Comparison of ENCODE assay signal across 11 cellular contexts in genomic region chr2:113218283-113219091, GRCh38. TPM values are rescaled to one million over a fixed set of nuclear protein-coding genes. Genes with fewer than 3 reads are reported as not detected.
A peak's percentile ranks its signal among the peaks of the same experiment; 100 is the strongest.
DNase-seq lines count a peak whose midpoint lies in the region; ATAC-seq and TF ChIP-seq lines count a peak whose summit lies in the region.
"Had no signal": no experiment of that assay in that cellular context is flagged by ENCODE, and none has a peak within 500 bp of the region (broad histone marks: within the 10 kb centered on the region; RNA-seq: fewer than 3 reads in every experiment).

No MANE protein-coding gene starts in this region.

- H3K4me1 ChIP-seq in colonic mucosa: peaks cover 8% of the 10 kb centered on the region

- H3K4me1 Mint-ChIP-seq in type B pancreatic cell (ENCODE audit: unreplicated experiment): peaks cover 28% of the 10 kb centered on the region
- H3K4me1 Mint-ChIP-seq in activated naive CD8-positive, alpha-beta T cell treated with anti-CD3 and anti-CD28 coated beads for 36 hours: peaks cover 19% of the 10 kb centered on the region

- peak overlapping the region; percentile 68 for H3K27ac ChIP-seq in colonic mucosa

- peak; percentile 55 for ATAC-seq in HG03354 (IDR thresholded peaks at IDR 0.05; ENCODE audit: poor library complexity, severe bottlenecking, unreplicated experiment)

- no peak for TF ChIP-seq CTCF in colonic mucosa (IDR thresholded peaks at IDR 0.05)
- TF ChIP-seq CTCF in type B pancreatic cell (conservative IDR thresholded peaks at IDR 0.05): no peak

- H3K4me3 ChIP-seq in colonic mucosa: no peak overlapping the region

- no peaks in the 10 kb centered on the region for H3K27me3 ChIP-seq in colonic mucosa

- no peaks in the 10 kb centered on the region for H3K36me3 ChIP-seq in colonic mucosa

- no peaks in the 10 kb centered on the region for H3K36me3 Mint-ChIP-seq in type B pancreatic cell
- H3K36me3 Mint-ChIP-seq in activated naive CD8-positive, alpha-beta T cell treated with anti-CD3 and anti-CD28 coated beads for 36 hours: no peaks in the 10 kb centered on the region

- H3K27me3 Mint-ChIP-seq in type B pancreatic cell: no peaks in the 10 kb centered on the region
- H3K27me3 Mint-ChIP-seq in activated naive CD8-positive, alpha-beta T cell treated with anti-CD3 and anti-CD28 coated beads for 36 hours: no peaks in the 10 kb centered on the region

- H3K9ac ChIP-seq in colonic mucosa (ENCODE audit: low read depth in 2 of 2, low read length in 2 of 2): peak overlapping the region; percentile 3 to 58

- peak overlapping the region; percentile 79 for H3K27ac Mint-ChIP-seq in type B pancreatic cell
- no peak overlapping the region for H3K27ac Mint-ChIP-seq in activated naive CD8-positive, alpha-beta T cell treated with anti-CD3 and anti-CD28 coated beads for 36 hours
- H3K27ac Mint-ChIP-seq: activated naive CD4-positive, alpha-beta T cell treated with anti-CD3 and anti-CD28 coated beads for 36 hours had no signal

- intact Hi-C loops in colonic mucosa (cut with DNase I): no loop called here

- H3K4me3 Mint-ChIP-seq in type B pancreatic cell: peak overlapping the region; percentile 59
- no peak overlapping the region for H3K4me3 Mint-ChIP-seq in activated naive CD8-positive, alpha-beta T cell treated with anti-CD3 and anti-CD28 coated beads for 36 hours
- H3K4me3 Mint-ChIP-seq: activated naive CD4-positive, alpha-beta T cell treated with anti-CD3 and anti-CD28 coated beads for 36 hours had no signal

- no peaks in the 10 kb centered on the region for H3K9me3 ChIP-seq in colonic mucosa

- DNase-seq in colonic mucosa (peak; percentile 81), medulla oblongata (ENCODE audit: extremely low spot score) (peak; percentile 46), type B pancreatic cell (ENCODE audit: extremely low spot score, unreplicated experiment) (no peak), NCI-H2107 treated with DMSO at 0.1 percent for 48 hours (lab: John Stamatoyannopoulos, UW; ENCODE audit: unreplicated experiment) (no peak), middle frontal gyrus (ENCODE audit: extremely low spot score, low spot score) (no peak), NCI-H1092 treated with DMSO at 0.1 percent for 48 hours (lab: John Stamatoyannopoulos, UW) (no peak)
- no peak for DNase-seq in activated naive CD8-positive, alpha-beta T cell treated with anti-CD3 and anti-CD28 coated beads for 36 hours
- DNase-seq: activated naive CD4-positive, alpha-beta T cell treated with anti-CD3 and anti-CD28 coated beads for 36 hours; NCI-H1436 treated with DMSO at 0.1 percent for 48 hours; stimulated activated CD4-positive, alpha-beta T cell treated with anti-CD3 and anti-CD28 coated beads, Interleukin-4, amount 100 ng/mL, for 24 hours had no signal

- H3K9me3 Mint-ChIP-seq in type B pancreatic cell: no peaks in the 10 kb centered on the region
- H3K9me3 Mint-ChIP-seq in activated naive CD8-positive, alpha-beta T cell treated with anti-CD3 and anti-CD28 coated beads for 36 hours: no peaks in the 10 kb centered on the region
- H3K9me3 Mint-ChIP-seq: activated naive CD4-positive, alpha-beta T cell treated with anti-CD3 and anti-CD28 coated beads for 36 hours had no signal

RNA-seq across cellular contexts. Expression of gene PSD4, which starts 44.7 kb away (rescaled TPM):
- total RNA-seq in colonic mucosa (10 to 100 TPM; 36.5 to 50.6 TPM), type B pancreatic cell (ENCODE audit: low replicate concordance) (38.8 and 79.1 TPM in 2 replicates)
- total RNA-seq in activated naive CD8-positive, alpha-beta T cell treated with anti-CD3 and anti-CD28 coated beads for 36 hours: 100 to 1,000 TPM; 194 to 198 TPM

Comparison
In these comparisons a context has a peak if more than half of its experiments do, and no peak if none do; other contexts are left out.
1. DNase-seq: peak in colonic mucosa (single experiment) and medulla oblongata (single experiment); none in type B pancreatic cell (single experiment), NCI-H2107 treated with DMSO at 0.1 percent for 48 hours (single experiment), activated naive CD8-positive, alpha-beta T cell treated with anti-CD3 and anti-CD28 coated beads for 36 hours (single experiment), middle frontal gyrus (single experiment) and NCI-H1092 treated with DMSO at 0.1 percent for 48 hours (single experiment).